8 cellular contexts compared by ENCODE assay signal in genomic region chr6:24935753-24936152, GRCh38. TPM values are rescaled to one million over a fixed set of nuclear protein-coding genes. Genes with fewer than 3 reads are reported as not detected.
DNase-seq lines count a peak whose midpoint lies in the region; ATAC-seq, FAIRE-seq and TF ChIP-seq lines count a peak whose summit lies in the region.

TSS of gene RIPOR2 (minus strand) at chr6:24935960. CDS start at chr6:24935898, 62 bp downstream.

- H3K9ac ChIP-seq in mesenchymal stem cell (ENCODE audit: low read length), result no peak within 1 kb of the TSS
- no peak within 1 kb of the TSS for H3K9ac ChIP-seq in kidney (ENCODE audit: low read length in 2 of 2)

- CTCF ChIA-PET in OCI-LY7 (lab: Charles Lee; ENCODE audit: unreplicated experiment), result interaction anchor here (0.7 to 2.6 kb wide), 4 partner anchors 15 to 56 kb away, joined by 3 to 10 read pairs (median 6); no protein-coding TSS in a partner anchor
- CTCF ChIA-PET in activated naive CD4-positive, alpha-beta T cell treated with anti-CD3 and anti-CD28 coated beads, Interleukin-2, amount 10 ng/mL, durations not matched to agents 7 days and 5 days (lab: Charles Lee), result interaction anchor here (1.0 to 8.0 kb wide), 11 partner anchors 9 to 80 kb away, joined by 3 to 176 read pairs (median 27); no protein-coding TSS in a partner anchor

- H4K91ac ChIP-seq in mesenchymal stem cell (ENCODE audit: low read length), result no peak within 1 kb of the TSS

- no peak within 1 kb of the TSS for H2BK120ac ChIP-seq in mesenchymal stem cell (ENCODE audit: low read depth, low read length)

- no peak within 1 kb of the TSS for H2BK12ac ChIP-seq in mesenchymal stem cell (ENCODE audit: low read length in 2 of 2)

- H3K79me2 ChIP-seq in OCI-LY7 (ENCODE audit: insufficient read depth, low read depth, low read length), result peaks cover 38% of the 10 kb centered on the region

- no peaks in the 10 kb centered on the region for H3K9me3 ChIP-seq in OCI-LY7 (ENCODE audit: low read length)
- H3K9me3 ChIP-seq in mesenchymal stem cell (ENCODE audit: control insufficient read depth, low read length), result no peaks in the 10 kb centered on the region
- no peaks in the 10 kb centered on the region for H3K9me3 ChIP-seq in thoracic aorta
- H3K9me3 ChIP-seq in kidney (ENCODE audit: control insufficient read depth in 1 of 2, low read length in 2 of 2), result no peaks in the 10 kb centered on the region

- H3K23ac ChIP-seq in mesenchymal stem cell (ENCODE audit: low read length in 2 of 2), result no peak within 1 kb of the TSS

- intact Hi-C loops in OCI-LY7 (cut with micrococcal nuclease; ENCODE audit: unreplicated experiment), result loop anchor here (1.0 to 2.0 kb wide), 2 partner anchors 57 to 79 kb away; no protein-coding TSS in a partner anchor
- intact Hi-C loops in kidney (cut with DNase I), result no loop called here

- H3K27ac ChIP-seq in OCI-LY7 (ENCODE audit: low read depth, low read length, poor library complexity, severe bottlenecking), result peak within 1 kb of the TSS; percentile 88
- H3K27ac ChIP-seq in mesenchymal stem cell (ENCODE audit: low read length, poor library complexity, severe bottlenecking), result no peak within 1 kb of the TSS
- H3K27ac ChIP-seq in thoracic aorta, result no peak within 1 kb of the TSS
- no peak within 1 kb of the TSS for H3K27ac ChIP-seq in kidney (ENCODE audit: low read depth in 2 of 2, low read length in 2 of 2)

- peaks cover 92% of the 10 kb centered on the region for H3K4me1 ChIP-seq in OCI-LY7 (ENCODE audit: insufficient read depth, low read length, poor library complexity, severe bottlenecking)
- H3K4me1 ChIP-seq in mesenchymal stem cell (ENCODE audit: control insufficient read depth, insufficient read depth, low read depth, low read length), result peaks cover 5% of the 10 kb centered on the region
- H3K4me1 ChIP-seq in thoracic aorta (ENCODE audit: control insufficient read depth in 1 of 2, low read depth in 2 of 2), result peaks cover 1 to 5% of the 10 kb centered on the region in 2 donors
- peaks cover 0 to 3% of the 10 kb centered on the region in 2 donors for H3K4me1 ChIP-seq in kidney (ENCODE audit: control insufficient read depth in 1 of 2, insufficient read depth in 1 of 2, low read depth in 1 of 2, low read length in 2 of 2)

- no peak for ATAC-seq in thoracic aorta (ENCODE audit: insufficient number of reproducible peaks, low FRiP score, low read depth)

- peak within 1 kb of the TSS; percentile 99 for H3K27ac Mint-ChIP-seq in activated naive CD4-positive, alpha-beta T cell treated with anti-CD3 and anti-CD28 coated beads, Interleukin-2, amount 10 ng/mL, durations not matched to agents 7 days and 5 days

- TF ChIP-seq CTCF in OCI-LY7 (conservative IDR thresholded peaks at IDR 0.05; ENCODE audit: low read length), result peak; percentile 60
- no peak for TF ChIP-seq CTCF in thoracic aorta (IDR thresholded peaks at IDR 0.05)
- TF ChIP-seq CTCF in kidney (IDR thresholded peaks at IDR 0.05; ENCODE audit: borderline replicate concordance, extremely low read depth, insufficient read depth), result no peak

- H3K14ac ChIP-seq in mesenchymal stem cell (ENCODE audit: low read length in 2 of 2), result no peak within 1 kb of the TSS

- H2AFZ ChIP-seq in OCI-LY7 (ENCODE audit: low read length) (peak within 1 kb of the TSS; percentile 38; the same call in 1 of the 2 replicates), mesenchymal stem cell (ENCODE audit: low read depth, low read length) (peak within 1 kb of the TSS; percentile 29)

- no peak within 1 kb of the TSS for H4K8ac ChIP-seq in mesenchymal stem cell (ENCODE audit: low read length)

- 56% methylated on average over 8 of the region's 9 CpGs for WGBS in mesenchymal stem cell

- peaks cover 3% of the 10 kb centered on the region for H3K9me3 Mint-ChIP-seq in activated naive CD4-positive, alpha-beta T cell treated with anti-CD3 and anti-CD28 coated beads, Interleukin-2, amount 10 ng/mL, durations not matched to agents 7 days and 5 days

- H2AK5ac ChIP-seq in mesenchymal stem cell (ENCODE audit: low read length, severe bottlenecking), result no peak within 1 kb of the TSS

- H3K4me2 ChIP-seq in OCI-LY7 (ENCODE audit: low read length), result peak within 1 kb of the TSS; percentile 96
- H3K4me2 ChIP-seq in mesenchymal stem cell (ENCODE audit: low read length, poor library complexity, severe bottlenecking), result no peak within 1 kb of the TSS

- H3K4me3 ChIP-seq in H7 (ENCODE audit: insufficient read depth, low read depth, low read length) (no peak within 1 kb of the TSS), OCI-LY7 (ENCODE audit: low read depth, low read length, poor library complexity, severe bottlenecking) (peak within 1 kb of the TSS; percentile 68), mesenchymal stem cell (ENCODE audit: insufficient read depth in 1 of 2, low read depth in 1 of 2, low read length in 2 of 2) (no peak within 1 kb of the TSS), thoracic aorta (peak within 1 kb of the TSS; percentile 0), kidney (ENCODE audit: low read length in 2 of 2) (no peak within 1 kb of the TSS)

- peak within 1 kb of the TSS; percentile 98 for H3K4me3 Mint-ChIP-seq in activated naive CD4-positive, alpha-beta T cell treated with anti-CD3 and anti-CD28 coated beads, Interleukin-2, amount 10 ng/mL, durations not matched to agents 7 days and 5 days

- BruUV-seq in OCI-LY7 (replicated peaks; lab: Mats Ljungman, UMichigan), result no TSS peak

- H2BK15ac ChIP-seq in mesenchymal stem cell (ENCODE audit: low read depth, poor library complexity, severe bottlenecking), result no peak within 1 kb of the TSS

- FAIRE-seq in kidney (lab: Jason Lieb, UNC), result no peak

- POLR2A ChIA-PET in OCI-LY7 (lab: Charles Lee), result interaction anchor here (0.6 to 6.5 kb wide), 7 partner anchors 11 to 80 kb away, joined by 3 to 90 read pairs (median 10); no protein-coding TSS in a partner anchor

- peaks cover 72% of the 10 kb centered on the region for H3K36me3 Mint-ChIP-seq in activated naive CD4-positive, alpha-beta T cell treated with anti-CD3 and anti-CD28 coated beads, Interleukin-2, amount 10 ng/mL, durations not matched to agents 7 days and 5 days

- H3K36me3 ChIP-seq in H7 (replicated peaks; ENCODE audit: control insufficient read depth, insufficient read depth, low read length), result no peaks in the 10 kb centered on the region
- H3K36me3 ChIP-seq in OCI-LY7 (ENCODE audit: insufficient read depth, low read length), result no peaks in the 10 kb centered on the region
- no peaks in the 10 kb centered on the region for H3K36me3 ChIP-seq in mesenchymal stem cell (ENCODE audit: control insufficient read depth in 1 of 2, insufficient read depth in 2 of 2, low read depth in 1 of 2, low read length in 2 of 2)
- no peaks in the 10 kb centered on the region for H3K36me3 ChIP-seq in thoracic aorta
- no peaks in the 10 kb centered on the region for H3K36me3 ChIP-seq in kidney (ENCODE audit: control insufficient read depth in 1 of 2, insufficient read depth in 2 of 2, low read length in 2 of 2)

- no peaks in the 10 kb centered on the region for H3K9me2 ChIP-seq in OCI-LY7 (ENCODE audit: insufficient read depth, low read length)

- peaks cover 47% of the 10 kb centered on the region for H3K4me1 Mint-ChIP-seq in activated naive CD4-positive, alpha-beta T cell treated with anti-CD3 and anti-CD28 coated beads, Interleukin-2, amount 10 ng/mL, durations not matched to agents 7 days and 5 days

- H3K79me1 ChIP-seq in mesenchymal stem cell (replicated peaks; ENCODE audit: low read length, poor library complexity, severe bottlenecking), result no peaks in the 10 kb centered on the region

- H3K27me3 Mint-ChIP-seq in activated naive CD4-positive, alpha-beta T cell treated with anti-CD3 and anti-CD28 coated beads, Interleukin-2, amount 10 ng/mL, durations not matched to agents 7 days and 5 days, result peaks cover 4% of the 10 kb centered on the region

- H2BK5ac ChIP-seq in mesenchymal stem cell (ENCODE audit: low read depth, low read length, poor library complexity, severe bottlenecking), result no peak within 1 kb of the TSS

- H4K20me1 ChIP-seq in OCI-LY7 (ENCODE audit: insufficient read depth, low read length), result no peaks in the 10 kb centered on the region

- H3K27me3 ChIP-seq in H7 (ENCODE audit: control insufficient read depth, insufficient read depth, low read length) (no peaks in the 10 kb centered on the region), mesenchymal stem cell (ENCODE audit: control insufficient read depth in 1 of 2, insufficient read depth in 1 of 2, low read length in 2 of 2) (peaks cover 4 to 21% of the 10 kb centered on the region in 2 experiments), thoracic aorta (replicated peaks; ENCODE audit: insufficient read depth) (no peaks in the 10 kb centered on the region)

- H3K4ac ChIP-seq in mesenchymal stem cell (ENCODE audit: low read depth in 1 of 2, low read length in 2 of 2), result no peak within 1 kb of the TSS

- DNase-seq in DMS79 (lab: John Stamatoyannopoulos, UW) (peak; percentile 46), H7 (peak; percentile 33), OCI-LY7 (ENCODE audit: low spot score) (peak; percentile 89), mesenchymal stem cell (no peak), thoracic aorta (ENCODE audit: low spot score) (no peak), kidney (no peak), NCI-H226 (no peak)
- peak; percentile 86 for DNase-seq in activated naive CD4-positive, alpha-beta T cell treated with anti-CD3 and anti-CD28 coated beads, Interleukin-2, amount 10 ng/mL, durations not matched to agents 7 days and 5 days

- H3K18ac ChIP-seq in mesenchymal stem cell (ENCODE audit: low read depth in 1 of 2, low read length in 2 of 2), result peak within 1 kb of the TSS in 1 of 2 experiments; percentile 18

RNA-seq across cellular contexts. Expression of gene RIPOR2, which starts in this region (rescaled TPM):
- 0.22 and 0.31 TPM in 2 replicates for total RNA-seq in H7 (2014; rRNA removed; shearing (Covaris generic))
- 18.0 and 18.7 TPM in 2 replicates for total RNA-seq in OCI-LY7 (2014; rRNA removed; shearing (Covaris generic))
- total RNA-seq in OCI-LY7 (2022) (28.5 and 28.9 TPM in 2 replicates), thoracic aorta (1 to 10 TPM; 6.0 to 9.9 TPM), kidney (24.2 TPM)
- 0.62 TPM for polyA plus RNA-seq in mesenchymal stem cell (2013, experiment 1 of 2)
- polyA plus RNA-seq in mesenchymal stem cell (2013, experiment 2 of 2), result 0.41 TPM
- polyA plus RNA-seq in kidney (ENCODE audit: insufficient read depth, low read depth, low replicate concordance), result 1.7 TPM

Comparison
In these comparisons a context has a peak if more than half of its experiments do, and no peak if none do; other contexts are left out.
1. Peak in DNase-seq in H7; RNA of the gene not detected or under 1 TPM.
2. DNase-seq: peak in DMS79 (single experiment), OCI-LY7 (single experiment) and activated naive CD4-positive, alpha-beta T cell treated with anti-CD3 and anti-CD28 coated beads, Interleukin-2, amount 10 ng/mL, durations not matched to agents 7 days and 5 days (single experiment); none in mesenchymal stem cell (single experiment), thoracic aorta (single experiment), kidney (single experiment) and NCI-H226 (single experiment).
3. H3K4me3 ChIP-seq: peak in OCI-LY7 (single experiment) and thoracic aorta (single experiment); none in H7 (single experiment), mesenchymal stem cell (0 of 2) and kidney (0 of 2).